Comparison of ENCODE assay signal across 8 cellular contexts in genomic region chr2:177489719-177490301, GRCh38.
DNase-seq lines count a peak whose midpoint lies in the region; ATAC-seq and TF ChIP-seq lines count a peak whose summit lies in the region.

No MANE protein-coding gene starts in this region.

- no peaks in the 10 kb centered on the region for H4K20me1 ChIP-seq in OCI-LY7 (ENCODE audit: insufficient read depth, low read length)

- H3K27ac ChIP-seq in A673 (ENCODE audit: low read depth, low read length, poor library complexity, severe bottlenecking), result no peak overlapping the region
- H3K27ac ChIP-seq in OCI-LY7 (ENCODE audit: low read depth, low read length, poor library complexity, severe bottlenecking), result no peak overlapping the region
- no peak overlapping the region for H3K27ac ChIP-seq in gastrocnemius medialis

- H3K36me3 ChIP-seq in A673 (ENCODE audit: insufficient read depth, low read length, poor library complexity, severe bottlenecking), result peaks cover 4% of the 10 kb centered on the region
- H3K36me3 ChIP-seq in OCI-LY7 (ENCODE audit: insufficient read depth, low read length), result no peaks in the 10 kb centered on the region
- peaks cover 0 to 8% of the 10 kb centered on the region in 2 donors for H3K36me3 ChIP-seq in gastrocnemius medialis

- H3K4me1 ChIP-seq in A673 (ENCODE audit: insufficient read depth, low read length, poor library complexity, severe bottlenecking), result peaks cover 14% of the 10 kb centered on the region
- no peaks in the 10 kb centered on the region for H3K4me1 ChIP-seq in OCI-LY7 (ENCODE audit: insufficient read depth, low read length, poor library complexity, severe bottlenecking)
- no peaks in the 10 kb centered on the region for H3K4me1 ChIP-seq in gastrocnemius medialis

- peak; percentile 73 for TF ChIP-seq CTCF in A673 (conservative IDR thresholded peaks at IDR 0.05; ENCODE audit: low read depth, low read length)
- TF ChIP-seq CTCF in GM20000 (IDR thresholded peaks at IDR 0.05; ENCODE audit: extremely low read depth, missing control alignments), result no peak
- peak; percentile 87 for TF ChIP-seq CTCF in OCI-LY7 (conservative IDR thresholded peaks at IDR 0.05; ENCODE audit: low read length)
- peak in 4 of 5 experiments; percentile 10 to 38 (median 26) for TF ChIP-seq CTCF in gastrocnemius medialis (IDR thresholded peaks at IDR 0.05 in 4 of 5, conservative IDR thresholded peaks at IDR 0.05 in 1 of 5)

- no peaks in the 10 kb centered on the region for H3K9me3 ChIP-seq in A673 (ENCODE audit: low read depth, low read length, poor library complexity, severe bottlenecking)
- no peaks in the 10 kb centered on the region for H3K9me3 ChIP-seq in OCI-LY7 (ENCODE audit: low read length)
- H3K9me3 ChIP-seq in gastrocnemius medialis, result no peaks in the 10 kb centered on the region

- DNase-seq in A673 (ENCODE audit: low spot score), result peak; percentile 66
- peak; percentile 5 for DNase-seq in GM20000 (ENCODE audit: low spot score)
- peak; percentile 31 for DNase-seq in OCI-LY7 (ENCODE audit: low spot score)
- peak; percentile 68 for DNase-seq in fibroblast of peridontal ligament (ENCODE audit: extremely low read depth)
- DNase-seq in gastrocnemius medialis, result no peak
- no peak for DNase-seq in ureter (ENCODE audit: low spot score)

- in situ Hi-C loops in gastrocnemius medialis (cut with MboI; ENCODE audit: low sequenced_read_pairs in 4 of 4), result loop anchor here in 2 of 4 donors (25.0 kb wide), 1 partner anchor 247 kb away; no protein-coding TSS in a partner anchor

- BruUV-seq in A673 (replicated peaks; lab: Mats Ljungman, UMichigan), result no TSS peak
- no TSS peak for BruUV-seq in OCI-LY7 (replicated peaks; lab: Mats Ljungman, UMichigan)

- no peak for ATAC-seq in gastrocnemius medialis
- ATAC-seq in HG03025 (IDR thresholded peaks at IDR 0.05; ENCODE audit: low FRiP score, unreplicated experiment), result no peak
- no peak for ATAC-seq in HG02763 (IDR thresholded peaks at IDR 0.05; ENCODE audit: unreplicated experiment)

- POLR2A ChIA-PET in A673 (lab: Charles Lee; ENCODE audit: low non-redundant PET) (no interaction called here), OCI-LY7 (lab: Charles Lee) (interaction anchor here (1.0 to 1.4 kb wide), 2 partner anchors 15 to 25 kb away, joined by 3 to 5 read pairs; no protein-coding TSS in a partner anchor)

- intact Hi-C loops in A673 (cut with micrococcal nuclease; ENCODE audit: unreplicated experiment), result loop anchor here (1.0 to 5.0 kb wide), 3 partner anchors 115 to 234 kb away; no protein-coding TSS in a partner anchor
- intact Hi-C loops in OCI-LY7 (cut with micrococcal nuclease; ENCODE audit: unreplicated experiment), result loop anchor here (1.0 to 2.0 kb wide), 2 partner anchors 115 to 234 kb away; no protein-coding TSS in a partner anchor
- intact Hi-C loops in gastrocnemius medialis (cut with DNase I; ENCODE audit: low total_unique reads), result loop anchor here (5.0 kb wide), 1 partner anchor 232 kb away; no protein-coding TSS in a partner anchor

- no peaks in the 10 kb centered on the region for H3K9me2 ChIP-seq in OCI-LY7 (ENCODE audit: insufficient read depth, low read length)

- no peak overlapping the region for H2AFZ ChIP-seq in OCI-LY7 (ENCODE audit: low read length)

- H3K27me3 ChIP-seq in A673 (replicated peaks; ENCODE audit: insufficient read depth, low read depth, low read length, poor library complexity), result no peaks in the 10 kb centered on the region
- no peaks in the 10 kb centered on the region for H3K27me3 ChIP-seq in gastrocnemius medialis

- H3K4me2 ChIP-seq in OCI-LY7 (ENCODE audit: low read length), result no peak overlapping the region

- H3K79me2 ChIP-seq in OCI-LY7 (ENCODE audit: insufficient read depth, low read depth, low read length), result no peaks in the 10 kb centered on the region

- no peak overlapping the region for H3K4me3 ChIP-seq in A673 (ENCODE audit: low read depth, low read length, poor library complexity, severe bottlenecking)
- H3K4me3 ChIP-seq in OCI-LY7 (ENCODE audit: low read depth, low read length, poor library complexity, severe bottlenecking), result no peak overlapping the region
- H3K4me3 ChIP-seq in gastrocnemius medialis, result no peak overlapping the region

- CTCF ChIA-PET in A673 (lab: Charles Lee) (interaction anchor here (0.7 kb wide), 1 partner anchor 115 kb away, joined by 4 read pairs; no protein-coding TSS in a partner anchor), OCI-LY7 (lab: Charles Lee; ENCODE audit: unreplicated experiment) (no interaction called here)

- no peak for TF ChIP-seq POLR2A in gastrocnemius medialis (IDR thresholded peaks at IDR 0.05)

Comparison
In these comparisons a context has a peak if more than half of its experiments do, and no peak if none do; other contexts are left out.
1. DNase-seq: peak in A673 (single experiment), GM20000 (single experiment), OCI-LY7 (single experiment) and fibroblast of peridontal ligament (single experiment); none in gastrocnemius medialis (0 of 2) and ureter (single experiment).